ENCODE assay signal across 8 cellular contexts in the genomic region with DNA sequence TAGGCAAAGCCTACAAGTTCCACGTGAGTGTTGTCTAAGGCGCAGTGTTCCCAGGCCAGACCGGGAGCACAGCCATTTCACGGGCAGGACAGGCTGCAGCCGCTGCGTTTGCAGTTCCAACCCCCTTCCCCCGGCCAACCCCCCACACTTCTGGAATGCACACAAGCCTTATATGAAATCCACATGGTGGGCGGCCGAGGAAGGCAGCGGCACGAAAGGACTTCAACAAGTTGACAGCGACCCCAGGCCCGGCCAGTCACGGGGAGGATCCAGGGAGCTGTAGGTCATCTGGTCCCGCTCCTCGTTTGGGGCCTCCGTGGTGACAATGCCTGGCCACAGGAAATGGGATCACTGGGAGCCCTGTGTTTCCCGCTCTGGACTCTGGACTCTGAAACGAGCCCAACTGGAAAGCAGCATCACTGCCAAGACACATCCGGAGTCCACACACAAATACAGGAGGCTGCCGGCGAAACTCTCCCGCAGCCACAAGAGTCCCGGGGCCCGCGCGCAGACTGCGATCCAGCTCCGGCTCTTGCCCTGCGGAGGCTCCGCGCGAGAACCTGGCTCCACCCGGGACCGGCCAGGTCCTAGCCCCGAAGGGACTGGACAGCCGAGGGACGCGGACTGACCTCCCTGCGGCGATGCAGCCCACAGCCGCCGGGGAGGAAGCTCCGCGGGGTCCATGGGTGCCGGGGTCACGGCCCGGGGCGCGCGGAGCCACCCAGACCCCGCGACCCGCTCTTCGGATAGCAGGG. TPM values are rescaled to one million over a fixed set of nuclear protein-coding genes. Genes with fewer than 3 reads are reported as not detected.
DNase-seq lines count a peak whose midpoint lies in the region; ATAC-seq and TF ChIP-seq lines count a peak whose summit lies in the region.

No MANE protein-coding gene starts in this region.

- H3K4me3 ChIP-seq in BJ (ENCODE audit: low read depth, low read length) (peak overlapping the region; percentile 91), thymus (ENCODE audit: low read length) (peak overlapping the region; percentile 50)

- H3K27ac Mint-ChIP-seq in T-helper 1 cell treated with Interleukin-12 subunit alpha and Interleukin-12 subunit beta and Interleukin-4 antibody, amounts not matched to agents 30 μg/mL and 1 μg/mL, for 36 hours, result no peak overlapping the region
- H3K27ac Mint-ChIP-seq in effector memory CD8-positive, alpha-beta T cell, result no peak overlapping the region

- DNase-seq in BJ (ENCODE audit: low read depth), result no peak
- DNase-seq in effector memory CD8-positive, alpha-beta T cell, result no peak
- peak; percentile 75 to 89 for DNase-seq in lung microvascular endothelial cell (ENCODE audit: low read depth in 2 of 2)
- no peak for DNase-seq in NCI-H2171 treated with DMSO at 0.1 percent for 48 hours (lab: John Stamatoyannopoulos, UW)
- DNase-seq in middle frontal gyrus (ENCODE audit: extremely low spot score, low spot score), result no peak

- WGBS in thymus, result 8% methylated on average over 55 of the region's 55 CpGs

- peaks cover 5% of the 10 kb centered on the region for H3K4me1 ChIP-seq in thymus (ENCODE audit: control insufficient read depth, insufficient read depth, low read length)

- POLR2A ChIA-PET in BJ (lab: Charles Lee), result no interaction called here

- CTCF ChIA-PET in BJ (lab: Yijun Ruan, JAX), result interaction anchor here (0.5 to 1.7 kb wide), 5 partner anchors 9 to 92 kb away, joined by 3 to 7 read pairs (median 3); no protein-coding TSS in a partner anchor

- peaks cover 1% of the 10 kb centered on the region for H3K36me3 Mint-ChIP-seq in T-helper 1 cell treated with Interleukin-12 subunit alpha and Interleukin-12 subunit beta and Interleukin-4 antibody, amounts not matched to agents 30 μg/mL and 1 μg/mL, for 36 hours (ENCODE audit: low read depth)
- no peaks in the 10 kb centered on the region for H3K36me3 Mint-ChIP-seq in effector memory CD8-positive, alpha-beta T cell (ENCODE audit: insufficient read depth)

- H3K4me3 Mint-ChIP-seq in T-helper 1 cell treated with Interleukin-12 subunit alpha and Interleukin-12 subunit beta and Interleukin-4 antibody, amounts not matched to agents 30 μg/mL and 1 μg/mL, for 36 hours, result peak overlapping the region; percentile 5
- peak overlapping the region; percentile 63 to 68 for H3K4me3 Mint-ChIP-seq in effector memory CD8-positive, alpha-beta T cell

- no peaks in the 10 kb centered on the region for H3K36me3 ChIP-seq in BJ (ENCODE audit: control insufficient read depth, insufficient read depth, low read length)
- H3K36me3 ChIP-seq in thymus (ENCODE audit: control insufficient read depth, insufficient read depth), result no peaks in the 10 kb centered on the region

- ATAC-seq in GM21723 (IDR thresholded peaks at IDR 0.05; ENCODE audit: unreplicated experiment), result peak; percentile 12
- no peak for ATAC-seq in effector memory CD8-positive, alpha-beta T cell (replicated peaks)

- H3K9me3 ChIP-seq in thymus (ENCODE audit: control insufficient read depth), result no peaks in the 10 kb centered on the region

- peaks cover 24% of the 10 kb centered on the region for H3K4me1 Mint-ChIP-seq in T-helper 1 cell treated with Interleukin-12 subunit alpha and Interleukin-12 subunit beta and Interleukin-4 antibody, amounts not matched to agents 30 μg/mL and 1 μg/mL, for 36 hours (ENCODE audit: low read depth)
- H3K4me1 Mint-ChIP-seq in effector memory CD8-positive, alpha-beta T cell (ENCODE audit: low read depth in 2 of 2), result peaks cover 14 to 16% of the 10 kb centered on the region in 2 donors

- H3K27ac ChIP-seq in thymus (ENCODE audit: low read depth), result peak overlapping the region; percentile 52

- H3K27me3 ChIP-seq in BJ (ENCODE audit: control insufficient read depth, insufficient read depth, low read length) (no peaks in the 10 kb centered on the region), thymus (ENCODE audit: control insufficient read depth, insufficient read depth) (peaks cover 36% of the 10 kb centered on the region)

- H3K27me3 Mint-ChIP-seq in T-helper 1 cell treated with Interleukin-12 subunit alpha and Interleukin-12 subunit beta and Interleukin-4 antibody, amounts not matched to agents 30 μg/mL and 1 μg/mL, for 36 hours (ENCODE audit: low read depth), result peaks cover 73% of the 10 kb centered on the region
- H3K27me3 Mint-ChIP-seq in effector memory CD8-positive, alpha-beta T cell, result peaks cover 14 to 60% of the 10 kb centered on the region in 2 donors

- no peaks in the 10 kb centered on the region for H3K9me3 Mint-ChIP-seq in T-helper 1 cell treated with Interleukin-12 subunit alpha and Interleukin-12 subunit beta and Interleukin-4 antibody, amounts not matched to agents 30 μg/mL and 1 μg/mL, for 36 hours
- H3K9me3 Mint-ChIP-seq in effector memory CD8-positive, alpha-beta T cell, result no peaks in the 10 kb centered on the region

- no peak for TF ChIP-seq CTCF in BJ (IDR thresholded peaks at IDR 0.05; ENCODE audit: insufficient read depth, low read depth, low read length)

RNA-seq across cellular contexts. Expression of a gene that starts 0.8 kb away (rescaled TPM):
- polyA plus RNA-seq in BJ (2011; rRNA removed) (116 and 182 TPM in 2 replicates), thymus (10.9 TPM)
- polyA minus RNA-seq in BJ (2011; rRNA and poly(A)+ RNA removed), result 63.3 and 75.0 TPM in 2 replicates
- total RNA-seq in lung microvascular endothelial cell, result 131 and 178 TPM in 2 replicates

Comparison
In these comparisons a context has a peak if more than half of its experiments do, and no peak if none do; other contexts are left out.
1. DNase-seq: peak in lung microvascular endothelial cell (2 of 2); none in BJ (single experiment), effector memory CD8-positive, alpha-beta T cell (0 of 3), NCI-H2171 treated with DMSO at 0.1 percent for 48 hours (single experiment) and middle frontal gyrus (single experiment).